14 cellular contexts compared by ENCODE assay signal in genomic region chr22:20998411-20999336, GRCh38. TPM values are rescaled to one million over a fixed set of nuclear protein-coding genes. Genes with fewer than 3 reads are reported as not detected.
DNase-seq lines count a peak whose midpoint lies in the region; ATAC-seq and TF ChIP-seq lines count a peak whose summit lies in the region.
"Had no signal": no experiment of that assay in that cellular context is flagged by ENCODE, and none has a peak within 500 bp of the region (broad histone marks: within the 10 kb centered on the region; RNA-seq: fewer than 3 reads in every experiment).

No MANE protein-coding gene starts in this region.

- whole genome bisulfite sequencing in hepatocyte (ENCODE audit: low lambda C conversion rate, missing lambda C conversion rate) = 82% methylated on average over 7 of the region's 7 CpGs

- no peaks in the 10 kb centered on the region for H4K20me1 ChIP-seq in hepatocyte (ENCODE audit: insufficient read depth, poor library complexity, severe bottlenecking)

- peaks cover 30% of the 10 kb centered on the region for H3K79me2 ChIP-seq in hepatocyte

- peaks cover 17% of the 10 kb centered on the region for H3K36me3 ChIP-seq in CD4-positive, CD25-positive, alpha-beta regulatory T cell (ENCODE audit: control insufficient read depth, insufficient read depth, low read length)
- H3K36me3 ChIP-seq in hepatocyte (replicated peaks; ENCODE audit: insufficient read depth, low read depth) = no peaks in the 10 kb centered on the region

- peaks cover 4% of the 10 kb centered on the region for H3K36me3 Mint-ChIP-seq in CD4-positive, CD25-positive, alpha-beta regulatory T cell
- H3K36me3 Mint-ChIP-seq in T-cell = no peaks in the 10 kb centered on the region

- ATAC-seq in CD4-positive, CD25-positive, alpha-beta regulatory T cell (ENCODE audit: low read depth in 2 of 2) = no peak
- ATAC-seq in T-cell (replicated peaks in 1 of 4) = no peak
- ATAC-seq in GM18519 (IDR thresholded peaks at IDR 0.05; ENCODE audit: low FRiP score, unreplicated experiment) = no peak
- no peak for ATAC-seq in left colon
- ATAC-seq: sciatic nerve had no signal

- CTCF ChIA-PET in T-cell (lab: Charles Lee) = no interaction called here

- H3K4me3 ChIP-seq in CD4-positive, CD25-positive, alpha-beta regulatory T cell (ENCODE audit: low read depth, low read length) = no peak overlapping the region
- H3K4me3 ChIP-seq in foreskin fibroblast (ENCODE audit: low read depth in 1 of 2, low read length in 2 of 2) (no peak overlapping the region), hepatocyte (no peak overlapping the region)
- H3K4me3 ChIP-seq: thoracic aorta had no signal

- no peaks in the 10 kb centered on the region for H3K9me3 ChIP-seq in CD4-positive, CD25-positive, alpha-beta regulatory T cell (ENCODE audit: control insufficient read depth in 2 of 2, low read length in 2 of 2)
- H3K9me3 ChIP-seq in hepatocyte (ENCODE audit: low read depth) = no peaks in the 10 kb centered on the region
- H3K9me3 ChIP-seq: thoracic aorta had no signal

- intact Hi-C loops in left colon (cut with DNase I, micrococcal nuclease) = no loop called here

- H3K27me3 Mint-ChIP-seq in CD4-positive, CD25-positive, alpha-beta regulatory T cell = no peaks in the 10 kb centered on the region
- H3K27me3 Mint-ChIP-seq in T-cell = no peaks in the 10 kb centered on the region

- peaks cover 26% of the 10 kb centered on the region for H3K4me1 ChIP-seq in CD4-positive, CD25-positive, alpha-beta regulatory T cell (ENCODE audit: control insufficient read depth, insufficient read depth, low read length, poor library complexity, severe bottlenecking)
- H3K4me1 ChIP-seq in hepatocyte (ENCODE audit: insufficient read depth) = peaks cover 21% of the 10 kb centered on the region

- peak overlapping the region; percentile 33 to 70 (median 64) for H3K4me3 Mint-ChIP-seq in CD4-positive, CD25-positive, alpha-beta regulatory T cell
- H3K4me3 Mint-ChIP-seq in T-cell = peak overlapping the region in 2 of 3 donors; percentile 6 to 17

- H3K27ac Mint-ChIP-seq in CD4-positive, CD25-positive, alpha-beta regulatory T cell = no peak overlapping the region
- H3K27ac Mint-ChIP-seq in T-cell = peak overlapping the region; percentile 22 to 23

- DNase-seq in CD4-positive, CD25-positive, alpha-beta regulatory T cell = no peak
- DNase-seq in ELR (ENCODE audit: low read depth) (peak; percentile 53), T-cell (no peak), foreskin fibroblast (peak; percentile 31 to 61), hepatocyte (ENCODE audit: low spot score) (no peak), left colon (no peak)
- DNase-seq: activated T-cell treated with anti-CD3 and anti-CD28 coated beads for 4 hours, KBM-7, NCI-H2029, T1000 had no signal

- peaks cover 5 to 48% (median 17%) of the 10 kb centered on the region in 4 donors for H3K4me1 Mint-ChIP-seq in CD4-positive, CD25-positive, alpha-beta regulatory T cell
- peaks cover 33 to 42% (median 42%) of the 10 kb centered on the region in 3 donors for H3K4me1 Mint-ChIP-seq in T-cell

- H2AFZ ChIP-seq in hepatocyte = no peak overlapping the region

- no peak overlapping the region for H3K4me2 ChIP-seq in hepatocyte

- H3K27ac ChIP-seq in CD4-positive, CD25-positive, alpha-beta regulatory T cell (ENCODE audit: insufficient read depth, low read length, poor library complexity, severe bottlenecking) = no peak overlapping the region
- H3K27ac ChIP-seq in hepatocyte = no peak overlapping the region
- H3K27ac ChIP-seq: epithelial cell of prostate, thoracic aorta had no signal

- H3K9me3 Mint-ChIP-seq in CD4-positive, CD25-positive, alpha-beta regulatory T cell = peaks cover 0 to 1% (median 0%) of the 10 kb centered on the region in 7 donors
- no peaks in the 10 kb centered on the region for H3K9me3 Mint-ChIP-seq in T-cell

- no peaks in the 10 kb centered on the region for H3K9me2 ChIP-seq in hepatocyte (replicated peaks; ENCODE audit: insufficient read depth)

- no peaks in the 10 kb centered on the region for H3K27me3 ChIP-seq in CD4-positive, CD25-positive, alpha-beta regulatory T cell (ENCODE audit: control insufficient read depth, insufficient read depth, low read length)
- H3K27me3 ChIP-seq in hepatocyte = no peaks in the 10 kb centered on the region

- POLR2A ChIA-PET in T-cell (lab: Charles Lee) = no interaction called here

- no peak for TF ChIP-seq CTCF in foreskin fibroblast (IDR thresholded peaks at IDR 0.05; ENCODE audit: low read depth, low read length)
- TF ChIP-seq CTCF in hepatocyte (IDR thresholded peaks at IDR 0.05; ENCODE audit: poor library complexity) = no peak

RNA-seq across cellular contexts. Expression of gene THAP7, which starts 3.2 kb away (rescaled TPM):
- 41.7 TPM for total RNA-seq in CD4-positive, CD25-positive, alpha-beta regulatory T cell
- 10 to 100 TPM; 38.5 to 58.0 (median 47.4) TPM for polyA plus RNA-seq in CD4-positive, CD25-positive, alpha-beta regulatory T cell
- 10 to 100 TPM; 46.4 to 61.1 (median 56.8) TPM for total RNA-seq in T-cell
- total RNA-seq in hepatocyte = 26.2 and 38.4 TPM in 2 replicates
- 40.5 and 41.2 TPM in 2 replicates for polyA plus RNA-seq in hepatocyte
- total RNA-seq in left colon = 10 to 100 TPM; 18.1 to 20.0 TPM

RNA-seq across cellular contexts. Expression of gene P2RX6, which starts 16.3 kb away (rescaled TPM):
- 0.59 TPM for total RNA-seq in CD4-positive, CD25-positive, alpha-beta regulatory T cell
- under 1 TPM in 1 of 4 donors, not detected in 3; 0.10 TPM for polyA plus RNA-seq in CD4-positive, CD25-positive, alpha-beta regulatory T cell
- 1 to 10 TPM in 3 of 5 donors, under 1 TPM in 2; 0.29 to 1.6 (median 1.0) TPM for total RNA-seq in T-cell
- total RNA-seq in hepatocyte = 3.3 and 14.4 TPM in 2 replicates
- 8.0 and 12.9 TPM in 2 replicates for polyA plus RNA-seq in hepatocyte
- 1 to 10 TPM in 1 of 2 donors, under 1 TPM in 1; 0.73 to 1.5 TPM for total RNA-seq in left colon

RNA-seq across cellular contexts. Expression of gene LZTR1, which starts 16.6 kb away (rescaled TPM):
- total RNA-seq in CD4-positive, CD25-positive, alpha-beta regulatory T cell = 69.4 TPM
- polyA plus RNA-seq in CD4-positive, CD25-positive, alpha-beta regulatory T cell = 10 to 100 TPM in 3 of 4 donors, 1 to 10 TPM in 1; 9.6 to 12.1 (median 11.7) TPM
- total RNA-seq in T-cell (100 to 1,000 TPM in 3 of 5 donors, 10 to 100 TPM in 2; 57.1 to 118 (median 105) TPM), hepatocyte (28.1 and 41.3 TPM in 2 replicates), left colon (10 to 100 TPM; 49.9 to 50.4 TPM)
- polyA plus RNA-seq in hepatocyte = 50.4 and 65.4 TPM in 2 replicates

RNA-seq across cellular contexts. Expression of gene AIFM3, which starts 31.6 kb away (rescaled TPM):
- 0.49 TPM for total RNA-seq in CD4-positive, CD25-positive, alpha-beta regulatory T cell
- polyA plus RNA-seq in CD4-positive, CD25-positive, alpha-beta regulatory T cell = not detected
- total RNA-seq in T-cell (1 to 10 TPM in 2 of 5 donors, under 1 TPM in 3; 0.33 to 1.7 (median 0.66) TPM), hepatocyte (1.3 and 3.1 TPM in 2 replicates), left colon (100 to 1,000 TPM; 126 to 184 TPM)
- polyA plus RNA-seq in hepatocyte = 1.7 and 2.1 TPM in 2 replicates

RNA-seq across cellular contexts. Expression of gene SLC7A4, which starts 33.7 kb away (rescaled TPM):
- not detected for total RNA-seq in CD4-positive, CD25-positive, alpha-beta regulatory T cell
- polyA plus RNA-seq in CD4-positive, CD25-positive, alpha-beta regulatory T cell = under 1 TPM in 1 of 4 donors, not detected in 3; 0.09 TPM
- total RNA-seq in T-cell (under 1 TPM in 3 of 5 donors, not detected in 2; 0.14 to 0.76 (median 0.41) TPM), hepatocyte (89.9 and 140 TPM in 2 replicates), left colon (1 to 10 TPM; 4.0 to 4.9 TPM)
- 494 and 496 TPM in 2 replicates for polyA plus RNA-seq in hepatocyte

Comparison
In these comparisons a context has a peak if more than half of its experiments do, and no peak if none do; other contexts are left out.
1. DNase-seq: peak in ELR (single experiment) and foreskin fibroblast (2 of 2); none in CD4-positive, CD25-positive, alpha-beta regulatory T cell (0 of 3), T-cell (0 of 34), hepatocyte (single experiment) and left colon (0 of 2).
2. H3K27ac Mint-ChIP-seq: peak in T-cell (2 of 2); none in CD4-positive, CD25-positive, alpha-beta regulatory T cell (0 of 3).